In the genomic region with DNA sequence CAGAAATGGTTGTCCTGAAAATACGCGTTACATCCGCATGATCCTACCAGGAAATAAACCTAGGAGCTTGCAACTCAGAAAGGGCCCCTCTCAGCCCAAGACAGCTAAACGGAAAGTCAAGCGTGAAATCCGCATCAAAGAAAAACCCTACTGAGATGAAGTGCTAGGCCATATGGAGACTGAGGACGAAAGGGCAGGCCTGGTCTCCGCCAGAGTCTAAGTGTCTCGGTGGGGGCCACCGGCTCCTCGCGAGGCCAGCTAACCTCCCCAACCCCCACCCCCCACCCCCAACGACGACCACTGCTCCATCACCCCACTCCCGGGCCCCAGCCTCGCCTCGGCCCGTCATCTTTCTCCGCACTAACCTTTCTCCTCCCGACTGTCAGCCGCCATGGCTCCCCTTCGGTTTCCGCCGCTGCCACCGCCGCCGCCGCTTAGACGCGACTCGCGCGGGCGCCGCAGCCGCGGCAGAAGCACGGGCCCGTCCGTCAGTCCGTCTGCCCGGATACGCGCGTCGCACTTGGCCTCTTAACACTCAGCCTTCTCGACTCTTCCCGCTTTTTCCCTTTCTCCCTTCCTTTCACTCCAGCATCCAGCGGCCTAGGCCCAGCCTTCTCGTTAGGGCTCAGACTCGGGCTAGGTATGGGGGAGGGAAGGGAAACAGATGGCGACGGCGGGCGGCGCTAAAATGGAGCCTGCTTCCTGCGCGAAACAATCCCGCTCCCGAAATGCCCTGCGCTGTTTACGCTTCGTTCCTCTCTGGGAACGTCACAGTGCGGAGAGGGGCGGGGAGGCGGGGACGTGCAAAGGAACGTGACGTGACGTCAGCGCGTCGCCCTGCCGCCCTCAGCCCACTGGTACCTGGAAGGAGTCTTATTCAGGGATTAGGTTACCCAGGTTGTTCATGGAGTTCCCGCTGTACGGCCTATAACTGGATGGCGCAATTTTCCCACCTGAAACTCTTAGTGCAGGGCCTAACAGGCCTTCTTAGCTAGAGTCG, we compare ENCODE assay signal across 8 cellular contexts.
DNase-seq lines count a peak whose midpoint lies in the region; ATAC-seq and TF ChIP-seq lines count a peak whose summit lies in the region.

Gene YTHDC1 (minus strand): TSS at position 730 of the 1,000 bp plus-strand sequence. CDS start 337 bp downstream, at position 393.

- H3K36me3 Mint-ChIP-seq in central memory CD8-positive, alpha-beta T cell (ENCODE audit: insufficient read depth), result peaks cover 17% of the 10 kb centered on the region

- DNase-seq in AG09319 (ENCODE audit: extremely low read depth, low read depth) (peak; percentile 90), NCI-H446 (lab: John Stamatoyannopoulos, UW) (peak; percentile 91 to 95), iris pigment epithelial cell (ENCODE audit: low read depth) (peak; percentile 97)
- peak; percentile 93 for DNase-seq in activated CD4-positive, CD25-positive, alpha-beta regulatory T cell treated with anti-CD3 and anti-CD28 coated beads, Interleukin-2, amount 50 U/mL, for 16 hours (ENCODE audit: low read depth, low spot score)
- peak; percentile 88 to 92 for DNase-seq in central memory CD8-positive, alpha-beta T cell (ENCODE audit: low spot score in 2 of 2)
- DNase-seq in stimulated activated CD4-positive, alpha-beta T cell treated with anti-CD3 and anti-CD28 coated beads, Interleukin-12 subunit alpha, Interleukin-12 subunit beta, amount 100 ng/mL, for 24 hours (ENCODE audit: low read depth in 2 of 2), result peak; percentile 91 to 92

- H3K27me3 Mint-ChIP-seq in central memory CD8-positive, alpha-beta T cell, result no peaks in the 10 kb centered on the region

- peak within 1 kb of the TSS; percentile 97 for H3K4me3 Mint-ChIP-seq in central memory CD8-positive, alpha-beta T cell

- ATAC-seq in GM19025 (IDR thresholded peaks at IDR 0.05; ENCODE audit: low read depth, unreplicated experiment) (peak; percentile 96), HG03342 (IDR thresholded peaks at IDR 0.05; ENCODE audit: unreplicated experiment) (peak; percentile 97)
- peak; percentile 94 for ATAC-seq in central memory CD8-positive, alpha-beta T cell (replicated peaks; ENCODE audit: extremely low read depth, poor library complexity, severe bottlenecking)

- no peaks in the 10 kb centered on the region for H3K9me3 Mint-ChIP-seq in central memory CD8-positive, alpha-beta T cell

- H3K4me1 Mint-ChIP-seq in central memory CD8-positive, alpha-beta T cell, result peaks cover 37% of the 10 kb centered on the region

- peak within 1 kb of the TSS; percentile 99 for H3K27ac Mint-ChIP-seq in central memory CD8-positive, alpha-beta T cell (ENCODE audit: low read depth)

- TF ChIP-seq CTCF in AG09319 (IDR thresholded peaks at IDR 0.05; ENCODE audit: low read depth, low read length), result no peak; the same call in 1 of the 2 replicates

Comparison
In these comparisons a context has a peak if more than half of its experiments do, and no peak if none do; other contexts are left out.
1. Peak in every context shown above with its lines: DNase-seq and ATAC-seq.